Comparison of ENCODE assay signal across 19 cellular contexts in the genomic region with DNA sequence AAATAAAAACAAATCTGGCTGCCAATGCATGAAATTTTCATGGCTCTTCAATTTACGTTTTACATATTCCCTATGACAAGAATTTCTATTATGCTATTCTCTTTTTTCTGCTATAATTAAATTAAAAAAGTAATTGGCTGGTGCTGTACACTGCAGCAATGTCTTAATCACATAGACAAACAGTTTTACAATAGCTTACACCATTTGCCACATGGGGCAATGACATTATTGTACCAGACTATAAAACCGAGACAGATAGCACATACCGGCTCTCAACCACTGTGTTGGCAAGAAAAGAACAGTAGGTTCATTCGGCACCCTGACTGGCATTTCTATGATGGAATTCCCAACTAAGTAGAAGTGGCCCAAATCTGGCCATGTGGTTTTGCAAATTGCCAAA.
"Had no signal": no experiment of that assay in that cellular context is flagged by ENCODE, and none has a peak within 500 bp of the region (broad histone marks: within the 10 kb centered on the region; RNA-seq: fewer than 3 reads in every experiment).

No MANE protein-coding gene starts in this region.

- H3K4me1 ChIP-seq: ascending aorta, breast epithelium, esophagus squamous epithelium, gastrocnemius medialis, prostate gland had no signal

- H3K27ac ChIP-seq: ascending aorta, breast epithelium, coronary artery, esophagus squamous epithelium, gastrocnemius medialis, prostate gland, thoracic aorta, upper lobe of left lung had no signal

- H3K9me3 ChIP-seq: ascending aorta, breast epithelium, esophagus squamous epithelium, gastrocnemius medialis, prostate gland, spleen, thoracic aorta, upper lobe of left lung had no signal

- DNase-seq: activated T-cell treated with anti-CD3 and anti-CD28 coated beads, Interleukin-2, amount 50 U/mL, for 1 hour; endodermal cell; esophagus squamous epithelium; gastrocnemius medialis; head of caudate nucleus; hypothalamus; left cardiac atrium; spleen; stimulated activated CD4-positive, alpha-beta T cell treated with anti-CD3 and anti-CD28 coated beads, Interleukin-4, amount 100 ng/mL, for 1 hour; stimulated activated naive CD4-positive, alpha-beta T cell; T1000; upper lobe of left lung had no signal

- ATAC-seq: activated naive CD4-positive, alpha-beta T cell treated with anti-CD3 and anti-CD28 coated beads, Interleukin-2, amount 50 U/mL, for 72 hours; gastrocnemius medialis; left cardiac atrium; WTC11 had no signal

- H3K4me3 ChIP-seq: ascending aorta, breast epithelium, coronary artery, esophagus squamous epithelium, gastrocnemius medialis, prostate gland, spleen, thoracic aorta, upper lobe of left lung had no signal

- H3K36me3 ChIP-seq: ascending aorta, breast epithelium, esophagus squamous epithelium, gastrocnemius medialis, prostate gland, spleen, thoracic aorta, upper lobe of left lung had no signal
